In the genomic region with DNA sequence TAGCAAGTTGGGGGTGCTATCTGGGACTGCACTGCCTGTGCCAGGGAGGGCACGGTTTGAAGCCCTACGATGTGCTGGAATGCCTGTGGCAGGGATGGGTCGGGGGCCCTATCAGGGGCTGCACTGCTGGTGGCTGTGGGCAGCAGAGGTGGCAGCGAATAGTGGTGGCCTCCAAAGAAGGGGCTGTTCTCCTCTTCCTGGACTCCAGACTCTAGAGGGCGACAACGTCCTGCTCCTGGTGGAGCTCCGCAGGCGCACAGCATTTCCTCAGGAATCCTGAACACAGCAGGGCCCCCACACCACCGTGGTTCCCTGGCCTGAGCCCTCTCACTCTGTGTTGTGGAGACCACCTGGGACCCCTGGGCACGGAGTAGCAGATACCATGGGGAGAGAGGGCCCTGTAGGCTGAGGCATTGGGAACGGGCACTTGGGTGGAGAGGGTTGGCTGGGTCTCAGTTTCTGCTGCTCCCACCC, we compare ENCODE assay signal across 10 cellular contexts.
DNase-seq lines count a peak whose midpoint lies in the region; ATAC-seq and TF ChIP-seq lines count a peak whose summit lies in the region.
"Had no signal": no experiment of that assay in that cellular context is flagged by ENCODE, and none has a peak within 500 bp of the region (broad histone marks: within the 10 kb centered on the region; RNA-seq: fewer than 3 reads in every experiment).

No MANE protein-coding gene starts in this region.

- ATAC-seq in GM18520 (IDR thresholded peaks at IDR 0.05; ENCODE audit: unreplicated experiment), result no peak

- no peaks in the 10 kb centered on the region for H3K9me3 ChIP-seq in Caco-2
- H3K9me3 ChIP-seq: transverse colon had no signal

- POLR2A ChIA-PET in Caco-2 (lab: Charles Lee), result no interaction called here

- DNase-seq in Caco-2, result peak; percentile 72 to 74
- peak; percentile 79 for DNase-seq in H7
- DNase-seq in astrocyte of the spinal cord (ENCODE audit: low read depth, low spot score), result no peak
- peak; percentile 30 for DNase-seq in left kidney (ENCODE audit: low read depth, low spot score)
- DNase-seq in KBM-7, result no peak
- DNase-seq in NCI-H2029 treated with DMSO at 0.1 percent for 48 hours (lab: John Stamatoyannopoulos, UW), result no peak
- DNase-seq in KG1 (lab: John Stamatoyannopoulos, UW), result no peak
- DNase-seq: NK-92 treated with Interleukin-12 subunit alpha and Interleukin-12 subunit beta, amount 100 ng/mL, for 24 hours; transverse colon had no signal

- in situ Hi-C loops in astrocyte of the spinal cord (cut with HindIII; ENCODE audit: low sequenced_read_pairs) (no loop called here), KBM-7 (cut with MboI; ENCODE audit: low pct_unique_long_range_greater_than_20kb, low sequenced_read_pairs) (no loop called here)

- H3K27me3 ChIP-seq in Caco-2 (replicated peaks; ENCODE audit: control insufficient read depth, insufficient read depth, low read length) (no peaks in the 10 kb centered on the region), H7 (ENCODE audit: control insufficient read depth, insufficient read depth, low read length) (no peaks in the 10 kb centered on the region)
- H3K27me3 ChIP-seq: transverse colon had no signal

- BruUV-seq in Caco-2 (replicated peaks; lab: Mats Ljungman, UMichigan), result no TSS peak

- H3K36me3 ChIP-seq in Caco-2 (ENCODE audit: control insufficient read depth, insufficient read depth, low read length), result no peaks in the 10 kb centered on the region
- H3K36me3 ChIP-seq in H7 (replicated peaks; ENCODE audit: control insufficient read depth, insufficient read depth, low read length), result no peaks in the 10 kb centered on the region
- H3K36me3 ChIP-seq: transverse colon had no signal

- CTCF ChIA-PET in Caco-2 (lab: Charles Lee), result interaction anchor here (1.0 to 1.3 kb wide), 2 partner anchors 26 to 174 kb away, joined by 6 read pairs; no protein-coding TSS in a partner anchor

- H3K4me3 ChIP-seq in Caco-2 (ENCODE audit: low read depth, low read length) (no peak overlapping the region), H7 (ENCODE audit: insufficient read depth, low read depth, low read length) (no peak overlapping the region), astrocyte of the spinal cord (ENCODE audit: low read depth, low read length) (no peak overlapping the region)
- H3K4me3 ChIP-seq: transverse colon had no signal

- H3K36me3 Mint-ChIP-seq in Caco-2 (ENCODE audit: insufficient read depth, unreplicated experiment), result no peaks in the 10 kb centered on the region

- intact Hi-C loops in Caco-2 (cut with micrococcal nuclease; ENCODE audit: unreplicated experiment), result loop anchor here (1.0 kb wide), 1 partner anchor 156 kb away; no protein-coding TSS in a partner anchor

- H3K4me1 ChIP-seq in Caco-2, result peaks cover 22% of the 10 kb centered on the region
- H3K4me1 ChIP-seq: transverse colon had no signal

- H3K27ac Mint-ChIP-seq in Caco-2 (ENCODE audit: unreplicated experiment), result peak overlapping the region; percentile 24

- peaks cover 26% of the 10 kb centered on the region for H3K4me1 Mint-ChIP-seq in Caco-2 (ENCODE audit: low read depth, unreplicated experiment)

- TF ChIP-seq CTCF in Caco-2 (IDR thresholded peaks at IDR 0.05; ENCODE audit: insufficient read depth in 1 of 2, low read depth in 1 of 2, low read length in 1 of 2, severe bottlenecking in 1 of 2, unreplicated experiment in 1 of 2) (peak; percentile 46 to 51), astrocyte of the spinal cord (IDR thresholded peaks at IDR 0.05; ENCODE audit: low read depth, low read length) (peak; percentile 35)

- H3K27me3 Mint-ChIP-seq in Caco-2 (ENCODE audit: insufficient read depth, unreplicated experiment), result no peaks in the 10 kb centered on the region

- no peak overlapping the region for H3K4me3 Mint-ChIP-seq in Caco-2 (ENCODE audit: unreplicated experiment)

- peaks cover 20% of the 10 kb centered on the region for H3K9me3 Mint-ChIP-seq in Caco-2 (ENCODE audit: unreplicated experiment)

Comparison
In these comparisons a context has a peak if more than half of its experiments do, and no peak if none do; other contexts are left out.
1. DNase-seq: peak in Caco-2 (2 of 2), H7 (single experiment) and left kidney (single experiment); none in astrocyte of the spinal cord (single experiment), KBM-7 (single experiment), NCI-H2029 treated with DMSO at 0.1 percent for 48 hours (single experiment) and KG1 (single experiment).